ENCODE assay signal across 14 cellular contexts in genomic region chr19:7853760-7854107, GRCh38. TPM values are rescaled to one million over a fixed set of nuclear protein-coding genes. Genes with fewer than 3 reads are reported as not detected.
DNase-seq lines count a peak whose midpoint lies in the region; TF ChIP-seq lines count a peak whose summit lies in the region.
"Had no signal": no experiment of that assay in that cellular context is flagged by ENCODE, and none has a peak within 500 bp of the region (broad histone marks: within the 10 kb centered on the region; RNA-seq: fewer than 3 reads in every experiment).

No MANE protein-coding gene starts in this region.

- no peaks in the 10 kb centered on the region for H4K20me1 ChIP-seq in MM.1S (ENCODE audit: insufficient read depth, low read length)

- peak overlapping the region; percentile 46; the same call in 1 of the 2 replicates for H3K4me2 ChIP-seq in MM.1S (ENCODE audit: low read depth, low read length)
- H3K4me2 ChIP-seq: KMS-11 had no signal

- H3K27me3 ChIP-seq in MM.1S (replicated peaks; ENCODE audit: insufficient read depth, low read length) (peaks cover 42% of the 10 kb centered on the region), dorsolateral prefrontal cortex (no peaks in the 10 kb centered on the region), rectal smooth muscle tissue (ENCODE audit: control insufficient read depth, insufficient read depth, low read length) (no peaks in the 10 kb centered on the region)
- H3K27me3 ChIP-seq: ascending aorta, testis had no signal

- H3K4me1 ChIP-seq in MM.1S (ENCODE audit: low read length), result 0 out of 2 replicates have a peak, but pooled peaks cover 3% of the 10 kb centered on the region
- peaks cover 4% of the 10 kb centered on the region for H3K4me1 ChIP-seq in rectal smooth muscle tissue (ENCODE audit: control insufficient read depth, insufficient read depth, low read length)
- H3K4me1 ChIP-seq: ascending aorta had no signal

- H3K36me3 ChIP-seq in MM.1S (replicated peaks; ENCODE audit: insufficient read depth, low read length) (no peaks in the 10 kb centered on the region), rectal smooth muscle tissue (ENCODE audit: control insufficient read depth, insufficient read depth, low read length) (no peaks in the 10 kb centered on the region)

- H3K9ac ChIP-seq in MM.1S (ENCODE audit: low read length), result no peak overlapping the region
- no peak overlapping the region for H3K9ac ChIP-seq in rectal smooth muscle tissue (ENCODE audit: low read length)
- H3K9ac ChIP-seq: KMS-11 had no signal

- no peaks in the 10 kb centered on the region for H3K79me2 ChIP-seq in MM.1S (ENCODE audit: low read length)

- H3K4me3 ChIP-seq in MM.1S (ENCODE audit: low read length) (no peak overlapping the region), dorsolateral prefrontal cortex (peak overlapping the region in 25 of 59 donors; percentile 10 to 55 (median 28)), rectal smooth muscle tissue (ENCODE audit: low read length) (peak overlapping the region; percentile 9)
- H3K4me3 ChIP-seq: ascending aorta, testis had no signal

- H3F3A ChIP-seq in MM.1S (ENCODE audit: insufficient read depth, low read length), result no peaks in the 10 kb centered on the region

- H3K9me2 ChIP-seq in MM.1S (replicated peaks; ENCODE audit: insufficient read depth, low read length), result no peaks in the 10 kb centered on the region

- intact Hi-C loops in dorsolateral prefrontal cortex (cut with DNase I), result loop anchor here (1.0 to 5.0 kb wide), 3 partner anchors 49 to 69 kb away; partner anchors contain the start of genes MAP2K7 (in 2 of the 2) and SNAPC2 (in 1 of the 2)

- DNase-seq in MM.1S (no peak), dorsolateral prefrontal cortex (no peak), T1000 (lab: John Stamatoyannopoulos, UW) (no peak), NCI-H1417 treated with DMSO at 0.1 percent for 48 hours (lab: John Stamatoyannopoulos, UW) (no peak)
- no peak for DNase-seq in activated naive CD4-positive, alpha-beta T cell treated with Interleukin-2 at 50 U/mL for 16 hours
- DNase-seq: GF-D8 had no signal

- H3K9me3 ChIP-seq in MM.1S (replicated peaks; ENCODE audit: insufficient read depth, low read length), result no peaks in the 10 kb centered on the region
- H3K9me3 ChIP-seq: ascending aorta, testis had no signal

- H3K27ac ChIP-seq in MM.1S (ENCODE audit: low read length) (no peak overlapping the region), dorsolateral prefrontal cortex (peak overlapping the region in 58 of 59 donors; percentile 35 to 100 (median 97)), rectal smooth muscle tissue (ENCODE audit: low read depth, low read length) (no peak overlapping the region)
- H3K27ac ChIP-seq: ascending aorta, KMS-11, testis had no signal

- H2AFZ ChIP-seq in MM.1S (ENCODE audit: low read length), result no peak overlapping the region

- TF ChIP-seq CTCF in MM.1S (IDR thresholded peaks at IDR 0.05; ENCODE audit: low read length), result no peak
- TF ChIP-seq CTCF in dorsolateral prefrontal cortex (IDR thresholded peaks at IDR 0.05 in 54 of 56, conservative IDR thresholded peaks at IDR 0.05 in 2 of 56; ENCODE audit: low read depth in 1 of 56, partially characterized antibody in 56 of 56), result no peak

RNA-seq across cellular contexts. Expression of gene PRR36, which starts 20.5 kb away (rescaled TPM):
- total RNA-seq in dorsolateral prefrontal cortex, result 10 to 100 TPM; 15.0 to 72.0 (median 46.3) TPM
- total RNA-seq: ascending aorta; CD8-positive, alpha-beta memory T cell; mesenteric fat pad; RPMI7951 had no signal

RNA-seq across cellular contexts. Expression of gene EVI5L, which starts 23.7 kb away (rescaled TPM):
- 10 to 100 TPM; 47.6 to 92.0 (median 62.5) TPM for total RNA-seq in dorsolateral prefrontal cortex

RNA-seq across cellular contexts. Expression of gene LRRC8E, which starts 34.6 kb away (rescaled TPM):
- under 1 TPM in 4 of 120 experiments, not detected in 116; 0.15 to 0.20 (median 0.18) TPM for total RNA-seq in dorsolateral prefrontal cortex
- total RNA-seq: activated T-helper 17 cell treated with anti-CD3 and anti-CD28 coated beads, Interleukin-2, amount 50 U/mL, for 72 hours; ascending aorta; CD8-positive, alpha-beta memory T cell had no signal

RNA-seq across cellular contexts. Expression of gene MAP2K7, which starts 49.9 kb away (rescaled TPM):
- total RNA-seq in dorsolateral prefrontal cortex, result 10 to 100 TPM; 28.0 to 51.9 (median 39.4) TPM

Comparison
In these comparisons a context has a peak if more than half of its experiments do, and no peak if none do; other contexts are left out.
1. H3K27ac ChIP-seq: peak in dorsolateral prefrontal cortex (58 of 59); none in MM.1S (single experiment) and rectal smooth muscle tissue (single experiment).